Comparison of ENCODE assay signal across 8 cellular contexts in genomic region chr7:36291387-36292316, GRCh38.
DNase-seq lines count a peak whose midpoint lies in the region; ATAC-seq and TF ChIP-seq lines count a peak whose summit lies in the region.

No MANE protein-coding gene starts in this region.

- H3K27me3 ChIP-seq in lower lobe of right lung (ENCODE audit: low read depth): no peaks in the 10 kb centered on the region

- peak overlapping the region; percentile 42 for H3K4me3 ChIP-seq in lower lobe of right lung

- peak; percentile 42 for ATAC-seq in HG03175 (IDR thresholded peaks at IDR 0.05; ENCODE audit: unreplicated experiment)
- peak; percentile 93 to 94 for ATAC-seq in lower lobe of right lung
- no peak for ATAC-seq in HG02938 (IDR thresholded peaks at IDR 0.05; ENCODE audit: unreplicated experiment)

- peak overlapping the region; percentile 85 for H3K27ac ChIP-seq in lower lobe of right lung

- H3K4me1 ChIP-seq in lower lobe of right lung: peaks cover 37% of the 10 kb centered on the region

- H3K9me3 ChIP-seq in lower lobe of right lung: no peaks in the 10 kb centered on the region

- TF ChIP-seq CTCF in lower lobe of right lung (IDR thresholded peaks at IDR 0.05): peak; percentile 96

- no peaks in the 10 kb centered on the region for H3K36me3 ChIP-seq in lower lobe of right lung

- intact Hi-C loops in lower lobe of right lung (cut with DNase I): loop anchor here (5.0 kb wide), 1 partner anchor 304 kb away; no protein-coding TSS in a partner anchor

- DNase-seq in EL (peak; percentile 85), NCI-H510A treated with DMSO at 0.1 percent for 48 hours (lab: John Stamatoyannopoulos, UW) (peak; percentile 75), dermis microvascular lymphatic vessel endothelial cell (ENCODE audit: low read depth in 2 of 2) (peak; percentile 83 to 88), lower lobe of right lung (peak; percentile 86)
- peak; percentile 59 to 62 for DNase-seq in activated CD4-positive, alpha-beta T cell treated with anti-CD3 and anti-CD28 coated beads, Interleukin-2, amount 50 U/mL, for 24 hours (ENCODE audit: low read depth in 1 of 2, low spot score in 1 of 2)
- DNase-seq in stimulated activated CD4-positive, alpha-beta T cell treated with anti-CD3 and anti-CD28 coated beads, TNF-alpha, amount 100 ng/mL, for 1 hour (ENCODE audit: low read depth in 3 of 3, low spot score in 1 of 3): peak; percentile 35 to 69 (median 57)
